1 cellular context compared by ENCODE assay signal in the genomic region with DNA sequence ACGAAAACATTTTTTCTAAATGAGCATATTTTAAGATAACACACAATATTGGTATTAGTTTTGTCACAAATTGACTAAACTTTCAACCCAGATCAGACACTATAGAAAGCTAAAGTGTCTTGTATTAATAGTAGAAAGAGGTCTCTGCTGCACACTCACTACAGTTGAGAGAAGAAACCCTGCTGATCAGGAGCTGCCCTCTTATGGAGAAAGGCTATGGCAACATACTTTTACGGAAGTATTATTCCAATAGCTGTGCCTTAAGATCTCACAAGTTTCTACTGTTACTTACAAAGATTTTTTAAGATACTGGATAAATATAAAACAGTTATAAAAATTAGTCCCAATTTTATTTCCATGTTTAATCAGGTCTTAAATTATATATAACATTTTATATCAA.
TF ChIP-seq lines count a peak whose summit lies in the region.

No MANE protein-coding gene starts in this region.

TF ChIP-seq in GM12878, 131 proteins besides CTCF, POLR2A, EP300 and RAD21 (continued from another document):
- no peak for TF ChIP-seq KAT2A (conservative IDR thresholded peaks at IDR 0.05; ENCODE audit: control insufficient read depth, low read depth, low read length)
- TF ChIP-seq PML (IDR thresholded peaks at IDR 0.05; ENCODE audit: low read length): no peak
- TF ChIP-seq JUNB (IDR thresholded peaks at IDR 0.05): no peak
